In genomic region chr19:7149956-7150705, GRCh38 we compare ENCODE assay signal across 23 cellular contexts.
A peak's percentile ranks its signal among the peaks of the same experiment; 100 is the strongest.
DNase-seq lines count a peak whose midpoint lies in the region; ATAC-seq, FAIRE-seq and TF ChIP-seq lines count a peak whose summit lies in the region.
"Had no signal": no experiment of that assay in that cellular context is flagged by ENCODE, and none has a peak within 500 bp of the region (broad histone marks: within the 10 kb centered on the region; RNA-seq: fewer than 3 reads in every experiment).

No MANE protein-coding gene starts in this region.

- H3K4me3 ChIP-seq in cardiac muscle cell (no peak overlapping the region), endothelial cell of umbilical vein (replicated peaks in 1 of 3; ENCODE audit: insufficient read depth in 1 of 3, low read depth in 1 of 3, low read length in 3 of 3) (no peak overlapping the region), dorsolateral prefrontal cortex (no peak overlapping the region)
- H3K4me3 ChIP-seq: A549, gastrocnemius medialis, PC-9, thoracic aorta had no signal

- H3K79me2 ChIP-seq in endothelial cell of umbilical vein (ENCODE audit: control insufficient read depth, insufficient read depth, low read length): no peaks in the 10 kb centered on the region

- H3K36me3 ChIP-seq in cardiac muscle cell: no peaks in the 10 kb centered on the region
- H3K36me3 ChIP-seq in endothelial cell of umbilical vein (ENCODE audit: control insufficient read depth in 2 of 2, extremely low read depth in 1 of 2, insufficient read depth in 2 of 2, low read length in 2 of 2): no peaks in the 10 kb centered on the region
- H3K36me3 ChIP-seq: brain microvascular endothelial cell had no signal

- H3K4me1 ChIP-seq in cardiac muscle cell (ENCODE audit: low read depth) (no peaks in the 10 kb centered on the region), endothelial cell of umbilical vein (ENCODE audit: control insufficient read depth, extremely low read depth, insufficient read depth, low read length) (peaks cover 3% of the 10 kb centered on the region)
- H3K4me1 ChIP-seq: A549 had no signal

- peak; percentile 91 for FAIRE-seq in endothelial cell of umbilical vein (lab: Jason Lieb, UNC)
- FAIRE-seq: A549, small intestine, urothelium cell line had no signal

- CTCF ChIA-PET in endothelial cell of umbilical vein (lab: Charles Lee): interaction anchor here (1.1 to 1.8 kb wide), 4 partner anchors 9 to 191 kb away, joined by 3 to 14 read pairs (median 4); no protein-coding TSS in a partner anchor

- no peak overlapping the region for H2AFZ ChIP-seq in endothelial cell of umbilical vein (ENCODE audit: low read depth, low read length)
- H2AFZ ChIP-seq: PC-9 had no signal

- H3K9me1 ChIP-seq in endothelial cell of umbilical vein (replicated peaks; ENCODE audit: control insufficient read depth, extremely low read depth, insufficient read depth, low read length): no peaks in the 10 kb centered on the region

- BruUV-seq in endothelial cell of umbilical vein (replicated peaks; lab: Mats Ljungman, UMichigan): no TSS peak

- TF ChIP-seq CTCF in cardiac muscle cell (IDR thresholded peaks at IDR 0.05; ENCODE audit: low read depth, low read length) (no peak), endothelial cell of umbilical vein (IDR thresholded peaks at IDR 0.05; ENCODE audit: extremely low read depth in 1 of 2, insufficient read depth in 1 of 2, low read depth in 1 of 2, low read length in 2 of 2) (no peak), dorsolateral prefrontal cortex (IDR thresholded peaks at IDR 0.05 in 54 of 56, conservative IDR thresholded peaks at IDR 0.05 in 2 of 56; ENCODE audit: low read depth in 1 of 56, partially characterized antibody in 56 of 56) (no peak)

- POLR2A ChIA-PET in endothelial cell of umbilical vein (lab: Charles Lee): interaction anchor here (0.7 kb wide), 1 partner anchor 33 kb away, joined by 6 read pairs; no protein-coding TSS in a partner anchor

- no peak overlapping the region for H3K4me2 ChIP-seq in endothelial cell of umbilical vein (ENCODE audit: insufficient read depth, low read length)
- H3K4me2 ChIP-seq: A549, PC-9 had no signal

- H3K27ac ChIP-seq in cardiac muscle cell (peak overlapping the region; percentile 64), endothelial cell of umbilical vein (ENCODE audit: insufficient read depth, low read depth, low read length) (no peak overlapping the region), dorsolateral prefrontal cortex (peak overlapping the region in 2 of 59 donors; percentile 18 to 30)
- H3K27ac ChIP-seq: A549, brain microvascular endothelial cell, PC-9, thoracic aorta had no signal

- no peak for ATAC-seq in HG02571 (IDR thresholded peaks at IDR 0.05; ENCODE audit: unreplicated experiment)
- ATAC-seq: activated CD8-positive, alpha-beta T cell treated with anti-CD3 and anti-CD28 coated beads, Interleukin-2, amount 10 ng/mL, durations not matched to agents 7 days and 5 days; CD8-positive, alpha-beta T cell; naive thymus-derived CD8-positive, alpha-beta T cell had no signal

- intact Hi-C loops in cardiac septum (cut with DNase I): loop anchor here (2.0 to 5.0 kb wide), 2 partner anchors 147 to 191 kb away; no protein-coding TSS in a partner anchor
- intact Hi-C loops in endothelial cell of umbilical vein (cut with micrococcal nuclease): loop anchor here (1.0 kb wide), 4 partner anchors 48 to 191 kb away; partner anchors contain the start of gene INSR
- intact Hi-C loops in dorsolateral prefrontal cortex (cut with DNase I): loop anchor here (1.0 to 5.0 kb wide), 6 partner anchors 38 to 192 kb away; partner anchors contain the start of gene INSR (in 2 of the 2)

- dilution Hi-C loops in endothelial cell of umbilical vein (cut with MboI; ENCODE audit: extremely low pct_ligation_motif_present, low sequenced_read_pairs): no loop called here

- H3K9me3 ChIP-seq in cardiac muscle cell (ENCODE audit: low read depth) (no peaks in the 10 kb centered on the region), endothelial cell of umbilical vein (replicated peaks; ENCODE audit: control insufficient read depth, insufficient read depth, low read length) (no peaks in the 10 kb centered on the region)
- H3K9me3 ChIP-seq: gastrocnemius medialis, thoracic aorta had no signal

- H3K27me3 ChIP-seq in cardiac muscle cell (no peaks in the 10 kb centered on the region), endothelial cell of umbilical vein (ENCODE audit: control insufficient read depth in 2 of 2, insufficient read depth in 2 of 2, low read length in 2 of 2) (no peaks in the 10 kb centered on the region), dorsolateral prefrontal cortex (no peaks in the 10 kb centered on the region)
- H3K27me3 ChIP-seq: brain microvascular endothelial cell, gastrocnemius medialis had no signal

- H3K9ac ChIP-seq in endothelial cell of umbilical vein (replicated peaks; ENCODE audit: extremely low read depth, insufficient read depth, low read length): no peak overlapping the region

- DNase-seq in cardiac muscle cell (ENCODE audit: low read depth in 1 of 2, low spot score in 1 of 2): no peak
- DNase-seq in cardiac septum (ENCODE audit: low spot score): no peak
- DNase-seq in NCI-H748 (lab: John Stamatoyannopoulos, UW; ENCODE audit: unreplicated experiment): peak; percentile 67
- no peak for DNase-seq in endothelial cell of umbilical vein (ENCODE audit: low read depth, low spot score)
- no peak for DNase-seq in EL
- DNase-seq in stimulated activated CD4-positive, alpha-beta T cell treated with anti-CD3 and anti-CD28 coated beads, Interleukin-4, amount 100 ng/mL, for 4 hours: no peak
- no peak for DNase-seq in dorsolateral prefrontal cortex
- DNase-seq: activated CD8-positive, alpha-beta T cell treated with anti-CD3 and anti-CD28 coated beads, Interleukin-2, amount 10 ng/mL, durations not matched to agents 7 days and 5 days; amniotic stem cell; brain microvascular endothelial cell; CD8-positive, alpha-beta T cell; gastrocnemius medialis; midbrain; naive thymus-derived CD8-positive, alpha-beta T cell; NCI-H2171; occipital lobe; PC-9; Right ventricle myocardium superior; small intestine had no signal

- H4K20me1 ChIP-seq in endothelial cell of umbilical vein (replicated peaks; ENCODE audit: control insufficient read depth, extremely low read depth, insufficient read depth, low read length): no peaks in the 10 kb centered on the region

- TF ChIP-seq POLR2A in endothelial cell of umbilical vein (IDR thresholded peaks at IDR 0.05; ENCODE audit: low read depth, low read length): no peak

TF ChIP-seq in endothelial cell of umbilical vein, 7 proteins besides CTCF, POLR2A, EP300 and RAD21:
- TF ChIP-seq GATA2 (IDR thresholded peaks at IDR 0.05; ENCODE audit: insufficient read depth, insufficient read length, low read depth, low read length): no peak
- TF ChIP-seq FOS (IDR thresholded peaks at IDR 0.05; ENCODE audit: borderline replicate concordance, insufficient read depth, low read length): no peak
- no peak for TF ChIP-seq MYC (IDR thresholded peaks at IDR 0.05; ENCODE audit: low read depth, low read length)
- TF ChIP-seq, protein P1, sequence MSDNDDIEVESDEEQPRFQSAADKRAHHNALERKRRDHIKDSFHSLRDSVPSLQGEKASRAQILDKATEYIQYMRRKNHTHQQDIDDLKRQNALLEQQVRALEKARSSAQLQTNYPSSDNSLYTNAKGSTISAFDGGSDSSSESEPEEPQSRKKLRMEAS (IDR thresholded peaks at IDR 0.05; ENCODE audit: insufficient read depth, insufficient read length): no peak
- TF ChIP-seq JUN (IDR thresholded peaks at IDR 0.05; ENCODE audit: borderline replicate concordance, insufficient read depth, insufficient read length, low read depth): no peak
- no peak for TF ChIP-seq EZH2 (IDR thresholded peaks at IDR 0.05; ENCODE audit: borderline replicate concordance, low read depth, low read length, severe bottlenecking)
- TF ChIP-seq POLR2AphosphoS5 (IDR thresholded peaks at IDR 0.05; ENCODE audit: insufficient read depth, low read depth, low read length): no peak
TF ChIP-seq in endothelial cell of umbilical vein: peak in this region for 0.
